8 cellular contexts compared by ENCODE assay signal in the genomic region with DNA sequence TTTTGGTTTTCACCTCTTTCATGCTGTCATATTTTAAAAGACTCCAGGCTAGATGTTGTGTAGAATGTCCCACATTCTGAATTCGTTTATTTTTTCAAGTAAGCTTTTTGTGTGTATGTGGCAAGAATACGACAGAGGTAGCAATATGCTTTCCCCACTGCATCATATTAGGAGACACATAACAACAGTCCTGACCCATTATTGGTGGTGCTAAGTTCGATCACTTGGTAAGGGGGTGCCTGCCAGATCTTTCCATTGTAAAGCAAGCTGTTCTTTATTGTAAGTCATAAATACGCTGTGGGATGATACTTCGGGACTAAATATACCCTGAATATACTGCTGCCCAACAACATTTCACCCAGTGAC. TPM values are rescaled to one million over a fixed set of nuclear protein-coding genes. Genes with fewer than 3 reads are reported as not detected.
A peak's percentile ranks its signal among the peaks of the same experiment; 100 is the strongest.
DNase-seq lines count a peak whose midpoint lies in the region; ATAC-seq, FAIRE-seq and TF ChIP-seq lines count a peak whose summit lies in the region.

No MANE protein-coding gene starts in this region.

- H3K36me3 ChIP-seq in ACC112 (ENCODE audit: insufficient read depth, low read length) = no peaks in the 10 kb centered on the region
- no peaks in the 10 kb centered on the region for H3K36me3 ChIP-seq in iPS-20b (ENCODE audit: insufficient read depth, low read depth, low read length)
- H3K36me3 ChIP-seq in suprapubic skin = no peaks in the 10 kb centered on the region

- H3K79me2 ChIP-seq in ACC112 (ENCODE audit: control insufficient read depth, insufficient read depth, low read length, unreplicated experiment) = peaks cover 38% of the 10 kb centered on the region

- peaks cover 5% of the 10 kb centered on the region for H3K4me1 ChIP-seq in ACC112 (ENCODE audit: control insufficient read depth, insufficient read depth, low read length, unreplicated experiment)
- H3K4me1 ChIP-seq in iPS-20b (ENCODE audit: insufficient read depth, low read length) = peaks cover 15% of the 10 kb centered on the region; the same call in 1 of the 2 replicates
- H3K4me1 ChIP-seq in suprapubic skin = peaks cover 23% of the 10 kb centered on the region

- H3K9me3 Mint-ChIP-seq in activated naive CD8-positive, alpha-beta T cell treated with anti-CD3 and anti-CD28 coated beads for 36 hours = peaks cover 2% of the 10 kb centered on the region

- peak; percentile 1 for ATAC-seq in GM21717 (IDR thresholded peaks at IDR 0.05; ENCODE audit: unreplicated experiment)

- WGBS in suprapubic skin = 13% methylated on average over 5 of the region's 5 CpGs
- 14 to 17% methylated on average over 5 of the region's 5 CpGs for WGBS in lower leg skin, 2 donors

- peak overlapping the region; percentile 91 for H3K27ac Mint-ChIP-seq in activated naive CD8-positive, alpha-beta T cell treated with anti-CD3 and anti-CD28 coated beads for 36 hours

- H2AFZ ChIP-seq in ACC112 (ENCODE audit: low read length, unreplicated experiment) = peak overlapping the region; percentile 76

- TF ChIP-seq POLR2A in suprapubic skin (IDR thresholded peaks at IDR 0.05) (no peak), lower leg skin (IDR thresholded peaks at IDR 0.05) (no peak)

- peaks cover 38% of the 10 kb centered on the region for H3K4me1 Mint-ChIP-seq in activated naive CD8-positive, alpha-beta T cell treated with anti-CD3 and anti-CD28 coated beads for 36 hours

- peak overlapping the region; percentile 76 for H3K27ac ChIP-seq in ACC112 (ENCODE audit: low read depth, low read length)
- no peak overlapping the region for H3K27ac ChIP-seq in iPS-20b (ENCODE audit: low read length)
- H3K27ac ChIP-seq in suprapubic skin = peak overlapping the region; percentile 94

- H3K9ac ChIP-seq in iPS-20b (ENCODE audit: low read depth, low read length) = peak overlapping the region; percentile 91

- FAIRE-seq in RCC 7860 (lab: Jason Lieb, UNC) = no peak

- no peak for TF ChIP-seq CTCF in suprapubic skin (IDR thresholded peaks at IDR 0.05)
- TF ChIP-seq CTCF in lower leg skin (IDR thresholded peaks at IDR 0.05) = no peak

- no peak for DNase-seq in activated naive CD8-positive, alpha-beta T cell treated with anti-CD3 and anti-CD28 coated beads for 36 hours
- DNase-seq in suprapubic skin (ENCODE audit: low spot score in 2 of 2) (peak in 1 of 2 donors; percentile 13), RCC 7860 (ENCODE audit: low spot score) (no peak), lower leg skin (ENCODE audit: low spot score in 2 of 2) (no peak)
- DNase-seq in activated effector memory CD4-positive, alpha-beta T cell treated with anti-CD3 and anti-CD28 coated beads, Interleukin-2, amount 50 U/mL, for 16 hours = no peak

- no peaks in the 10 kb centered on the region for H3K27me3 ChIP-seq in ACC112 (ENCODE audit: insufficient read depth, low read length)
- H3K27me3 ChIP-seq in iPS-20b (ENCODE audit: insufficient read depth, low read length) = no peaks in the 10 kb centered on the region
- no peaks in the 10 kb centered on the region for H3K27me3 ChIP-seq in suprapubic skin

- intact Hi-C loops in lower leg skin (cut with DNase I; ENCODE audit: low total_unique reads) = no loop called here

- H3K4me3 Mint-ChIP-seq in activated naive CD8-positive, alpha-beta T cell treated with anti-CD3 and anti-CD28 coated beads for 36 hours = peak overlapping the region; percentile 99

- H3K27me3 Mint-ChIP-seq in activated naive CD8-positive, alpha-beta T cell treated with anti-CD3 and anti-CD28 coated beads for 36 hours = peaks cover 3% of the 10 kb centered on the region

- no peak for TF ChIP-seq EP300 in suprapubic skin (IDR thresholded peaks at IDR 0.05)

- peak overlapping the region; percentile 84 for H3K4me3 ChIP-seq in ACC112 (ENCODE audit: low read depth, low read length)
- H3K4me3 ChIP-seq in iPS-20b (ENCODE audit: low read length) = peak overlapping the region; percentile 84
- H3K4me3 ChIP-seq in suprapubic skin = peak overlapping the region; percentile 98
- H3K4me3 ChIP-seq in lower leg skin (ENCODE audit: low read depth, poor library complexity, severe bottlenecking) = no peak overlapping the region

- H3K9me3 ChIP-seq in iPS-20b (ENCODE audit: insufficient read depth, low read depth, low read length) (no peaks in the 10 kb centered on the region), suprapubic skin (no peaks in the 10 kb centered on the region)

- H3K36me3 Mint-ChIP-seq in activated naive CD8-positive, alpha-beta T cell treated with anti-CD3 and anti-CD28 coated beads for 36 hours = peaks cover 43% of the 10 kb centered on the region

RNA-seq across cellular contexts. Expression of gene NCOA3, which starts 0.6 kb away (rescaled TPM):
- total RNA-seq in activated naive CD8-positive, alpha-beta T cell treated with anti-CD3 and anti-CD28 coated beads for 36 hours = 10 to 100 TPM; 58.1 to 66.4 TPM
- total RNA-seq in suprapubic skin (10 to 100 TPM; 45.1 to 77.8 (median 56.3) TPM), lower leg skin (10 to 100 TPM; 43.6 to 55.0 (median 49.5) TPM)
